In the genomic region with DNA sequence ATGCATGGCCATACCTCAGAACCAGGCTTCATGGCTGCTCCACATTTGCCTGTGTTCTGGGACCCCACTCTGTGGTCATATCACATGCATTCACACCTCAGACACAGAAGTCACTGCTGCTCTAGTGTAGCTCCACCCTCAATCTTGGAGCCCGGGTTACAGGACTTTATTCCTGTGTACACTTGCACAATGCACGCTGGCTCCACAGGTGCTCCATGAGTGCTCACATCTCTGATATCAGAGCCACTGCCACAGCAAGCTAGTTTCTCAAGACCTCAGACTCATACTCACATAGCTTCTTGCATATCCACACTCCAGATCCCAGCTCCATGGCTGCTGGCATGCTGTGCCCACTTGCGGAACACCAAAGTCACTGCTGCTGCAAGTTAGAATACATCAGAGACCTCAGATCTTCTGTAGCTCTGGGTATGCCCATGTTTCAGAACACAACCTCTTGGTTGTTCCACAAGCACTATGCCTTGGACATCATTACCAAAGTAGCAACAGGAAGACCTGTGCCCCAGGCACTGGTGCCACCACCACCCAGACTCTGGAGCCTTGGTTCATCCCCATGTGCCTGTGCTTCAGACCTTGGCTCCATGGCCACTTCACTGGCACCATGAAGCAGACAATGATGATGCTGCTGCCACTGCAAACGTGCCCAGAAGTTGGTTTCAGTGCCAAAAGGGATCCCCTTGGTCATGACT, we compare ENCODE assay signal across 26 cellular contexts.
DNase-seq lines count a peak whose midpoint lies in the region; ATAC-seq, FAIRE-seq and TF ChIP-seq lines count a peak whose summit lies in the region.
"Had no signal": no experiment of that assay in that cellular context is flagged by ENCODE, and none has a peak within 500 bp of the region (broad histone marks: within the 10 kb centered on the region; RNA-seq: fewer than 3 reads in every experiment).

No MANE protein-coding gene starts in this region.

- H3F3A ChIP-seq in GM23338 (replicated peaks; ENCODE audit: low read depth): no peaks in the 10 kb centered on the region

- no peak overlapping the region for H2BK12ac ChIP-seq in H1 (ENCODE audit: low read depth, low read length)

- TF ChIP-seq POLR2A in H1 (IDR thresholded peaks at IDR 0.05; ENCODE audit: control extremely low read depth in 1 of 2, low read depth in 2 of 2, low read length in 2 of 2) (no peak), HepG2 (IDR thresholded peaks at IDR 0.05; ENCODE audit: insufficient read depth in 1 of 2, low read depth in 2 of 2, low read length in 2 of 2) (no peak), GM12892 (IDR thresholded peaks at IDR 0.05; ENCODE audit: low read depth, low read length) (no peak)

- CTCF ChIA-PET in H1 (lab: Charles Lee; ENCODE audit: partially characterized antibody) (interaction anchor here (0.7 to 2.3 kb wide), 6 partner anchors 11 to 1211 kb away, joined by 3 to 5 read pairs (median 4); no protein-coding TSS in a partner anchor), HepG2 (lab: Yijun Ruan, JAX; ENCODE audit: low intra/inter-chr PET ratio, low total read pairs) (interaction anchor here (0.8 to 1.5 kb wide), 2 partner anchors 275 to 398 kb away, joined by 3 to 5 read pairs; no protein-coding TSS in a partner anchor), A673 (lab: Charles Lee) (no interaction called here)

- H3K4me1 Mint-ChIP-seq in GM23338: no peaks in the 10 kb centered on the region
- no peaks in the 10 kb centered on the region for H3K4me1 Mint-ChIP-seq in activated T-helper 1 cell treated with anti-CD3 and anti-CD28 coated beads, Interleukin-12 subunit alpha, Interleukin-12 subunit beta, Interleukin-2, Interleukin-4 antibody, amounts not matched to agents 30 ng/mL and 10 ng/mL and 1 ng/mL, durations not matched to agents 14 hours and 24 hours and 36 hours (ENCODE audit: low read depth)
- H3K4me1 Mint-ChIP-seq: CD14-positive monocyte; CD8-positive, alpha-beta memory T cell had no signal

- H4K20me1 ChIP-seq in GM23338 (replicated peaks; ENCODE audit: insufficient read depth) (no peaks in the 10 kb centered on the region), H1 (replicated peaks in 1 of 2; ENCODE audit: control insufficient read depth in 1 of 2, insufficient read depth in 2 of 2, low read length in 2 of 2) (no peaks in the 10 kb centered on the region), HepG2 (ENCODE audit: insufficient read depth, low read length) (no peaks in the 10 kb centered on the region)
- H4K20me1 ChIP-seq: BLaER1 treated with 17β-estradiol and CSF1 and Interleukin-3, amounts not matched to agents 10 nM and 100 nM had no signal

- H3K9ac ChIP-seq in H1 (replicated peaks in 1 of 4; ENCODE audit: extremely low read depth in 1 of 4, low read depth in 3 of 4, low read length in 3 of 4) (no peak overlapping the region), HepG2 (ENCODE audit: insufficient read depth, low read depth, low read length) (no peak overlapping the region), mesendoderm (ENCODE audit: low read length) (no peak overlapping the region)
- H3K9ac ChIP-seq: BLaER1 treated with 17β-estradiol and CSF1 and Interleukin-3, amounts not matched to agents 10 nM and 100 nM; GM23248 had no signal

- no peak overlapping the region for H2BK20ac ChIP-seq in H1 (ENCODE audit: low read length)

- H4K91ac ChIP-seq in H1 (replicated peaks; ENCODE audit: insufficient read length, low read length): no peak overlapping the region

- in situ Hi-C loops in HepG2 (cut with HindIII; ENCODE audit: extremely low pct_ligation_motif_present, low pct_unique_long_range_greater_than_20kb): loop anchor here (10.0 to 25.0 kb wide), 2 partner anchors 270 to 1048 kb away; a partner anchor contains a TSS

- H3K9me3 ChIP-seq in H1 (ENCODE audit: insufficient read depth in 2 of 2, low read depth in 1 of 2, low read length in 1 of 2) (peaks cover 0 to 4% of the 10 kb centered on the region in 2 experiments; a peak in 2 of 4 replicates), HepG2 (ENCODE audit: low read length) (peaks cover 10% of the 10 kb centered on the region; the same call in 1 of the 2 replicates), A673 (ENCODE audit: low read depth, low read length, poor library complexity, severe bottlenecking) (no peaks in the 10 kb centered on the region)
- H3K9me3 ChIP-seq: BE2C, HAP-1 had no signal

- no peaks in the 10 kb centered on the region for H3K9me2 ChIP-seq in GM23338 (ENCODE audit: insufficient read depth)

- no peak overlapping the region for H4K5ac ChIP-seq in H1 (ENCODE audit: insufficient read length, low read depth, low read length)
- H4K5ac ChIP-seq in mesendoderm (ENCODE audit: low read length): no peak overlapping the region

- H4K8ac ChIP-seq in H1 (ENCODE audit: extremely low read depth, insufficient read depth, low read length): no peak overlapping the region
- no peak overlapping the region for H4K8ac ChIP-seq in mesendoderm (ENCODE audit: low read depth, low read length)

- peaks cover 6% of the 10 kb centered on the region; the same call in 2 of the 3 replicates for H3K36me3 Mint-ChIP-seq in GM23338 (ENCODE audit: low read depth)
- no peaks in the 10 kb centered on the region for H3K36me3 Mint-ChIP-seq in activated T-helper 1 cell treated with anti-CD3 and anti-CD28 coated beads, Interleukin-12 subunit alpha, Interleukin-12 subunit beta, Interleukin-2, Interleukin-4 antibody, amounts not matched to agents 30 ng/mL and 10 ng/mL and 1 ng/mL, durations not matched to agents 14 hours and 24 hours and 36 hours (ENCODE audit: low read depth)
- H3K36me3 Mint-ChIP-seq: CD14-positive monocyte; CD8-positive, alpha-beta memory T cell had no signal

- DNase-seq in GM23338 (ENCODE audit: low spot score) (no peak), H1 (ENCODE audit: low read depth in 1 of 2, low spot score in 2 of 2) (no peak), HepG2 (ENCODE audit: low spot score) (no peak), mesendoderm (no peak), A673 (ENCODE audit: low spot score) (no peak), GM12892 (ENCODE audit: insufficient read length) (no peak)
- DNase-seq in activated T-helper 1 cell treated with anti-CD3 and anti-CD28 coated beads, Interleukin-12 subunit alpha, Interleukin-12 subunit beta, Interleukin-2, Interleukin-4 antibody, amounts not matched to agents 30 ng/mL and 10 ng/mL and 1 ng/mL, durations not matched to agents 14 hours and 24 hours and 36 hours (ENCODE audit: low spot score): no peak
- DNase-seq: AML-193; CD4-positive, alpha-beta T cell; CD8-positive, alpha-beta memory T cell; DMS 273 treated with DMSO at 0.1 percent for 48 hours; DMS79; EL; GDM1; GM23248; HFFc6 had no signal

- H3K23ac ChIP-seq in H1 (ENCODE audit: insufficient read length): no peak overlapping the region
- no peak overlapping the region for H3K23ac ChIP-seq in mesendoderm (ENCODE audit: low read length)

- peaks cover 2% of the 10 kb centered on the region for H3K27me3 Mint-ChIP-seq in GM23338 (ENCODE audit: insufficient read depth, low read depth, poor library complexity)
- no peaks in the 10 kb centered on the region for H3K27me3 Mint-ChIP-seq in activated T-helper 1 cell treated with anti-CD3 and anti-CD28 coated beads, Interleukin-12 subunit alpha, Interleukin-12 subunit beta, Interleukin-2, Interleukin-4 antibody, amounts not matched to agents 30 ng/mL and 10 ng/mL and 1 ng/mL, durations not matched to agents 14 hours and 24 hours and 36 hours (ENCODE audit: insufficient read depth)
- H3K27me3 Mint-ChIP-seq: CD4-positive, alpha-beta T cell; CD8-positive, alpha-beta memory T cell had no signal

- no peaks in the 10 kb centered on the region for H3K23me2 ChIP-seq in H1 (ENCODE audit: low read depth, low read length)

- H3K79me1 ChIP-seq in H1 (ENCODE audit: low read depth, low read length): no peaks in the 10 kb centered on the region
- H3K79me1 ChIP-seq in mesendoderm (ENCODE audit: low read length): no peaks in the 10 kb centered on the region

- H3K36me3 ChIP-seq in GM23338 (ENCODE audit: insufficient read depth) (no peaks in the 10 kb centered on the region), H1 (ENCODE audit: control insufficient read depth in 2 of 4, insufficient read depth in 4 of 4, low read length in 3 of 4) (no peaks in the 10 kb centered on the region), HepG2 (replicated peaks in 1 of 2; ENCODE audit: control insufficient read depth in 1 of 2, insufficient read depth in 2 of 2, low read length in 2 of 2) (no peaks in the 10 kb centered on the region), mesendoderm (ENCODE audit: control insufficient read depth, insufficient read depth, low read length) (no peaks in the 10 kb centered on the region), A673 (ENCODE audit: insufficient read depth, low read length, poor library complexity, severe bottlenecking) (no peaks in the 10 kb centered on the region)
- H3K36me3 ChIP-seq: BE2C; BLaER1 treated with 17β-estradiol and CSF1 and Interleukin-3, amounts not matched to agents 10 nM and 100 nM; HAP-1 had no signal

- H3K4me2 ChIP-seq in GM23338 (no peak overlapping the region), H1 (ENCODE audit: insufficient read depth in 1 of 2, low read depth in 2 of 2, low read length in 2 of 2) (no peak overlapping the region), HepG2 (ENCODE audit: low read depth, low read length) (no peak overlapping the region), mesendoderm (ENCODE audit: low read length) (no peak overlapping the region)
- H3K4me2 ChIP-seq: BLaER1 treated with 17β-estradiol and CSF1 and Interleukin-3, amounts not matched to agents 10 nM and 100 nM had no signal

- intact Hi-C loops in HepG2 (cut with micrococcal nuclease; ENCODE audit: unreplicated experiment): loop anchor here (1.0 to 5.0 kb wide), 3 partner anchors 273 to 1033 kb away; no protein-coding TSS in a partner anchor
- intact Hi-C loops in A673 (cut with micrococcal nuclease; ENCODE audit: unreplicated experiment): loop anchor here (10.0 kb wide), 2 partner anchors 400 to 1060 kb away; no protein-coding TSS in a partner anchor
- intact Hi-C loops in activated T-helper 1 cell treated with anti-CD3 and anti-CD28 coated beads, Interleukin-12 subunit alpha, Interleukin-12 subunit beta, Interleukin-2, Interleukin-4 antibody, amounts not matched to agents 30 ng/mL and 10 ng/mL and 1 ng/mL, durations not matched to agents 14 hours and 24 hours and 36 hours (cut with micrococcal nuclease): no loop called here

- no TSS peak for BruUV-seq in HepG2 (replicated peaks; lab: Mats Ljungman, UMichigan)
- no TSS peak for BruUV-seq in A673 (replicated peaks; lab: Mats Ljungman, UMichigan)

- H3K18ac ChIP-seq in H1 (ENCODE audit: extremely low read depth, low read length) (no peak overlapping the region), mesendoderm (ENCODE audit: low read length) (no peak overlapping the region)

- no peak for TF ChIP-seq EP300 in H1 (IDR thresholded peaks at IDR 0.05; ENCODE audit: borderline replicate concordance in 1 of 2, low read depth in 2 of 2, low read length in 2 of 2)
- no peak for TF ChIP-seq EP300 in HepG2 (IDR thresholded peaks at IDR 0.05; ENCODE audit: low read depth in 2 of 2, low read length in 2 of 2)
- TF ChIP-seq EP300 in HepG2 (CRISPR knock-in tag; IDR thresholded peaks at IDR 0.05; ENCODE audit: borderline replicate concordance): no peak

- H3K27ac ChIP-seq in GM23338 (ENCODE audit: low read depth) (no peak overlapping the region), H1 (ENCODE audit: low read depth, low read length) (no peak overlapping the region), HepG2 (ENCODE audit: extremely low read length, insufficient read depth, low read length) (no peak overlapping the region), mesendoderm (ENCODE audit: low read depth, low read length) (no peak overlapping the region), A673 (ENCODE audit: low read depth, low read length, poor library complexity, severe bottlenecking) (no peak overlapping the region)
- H3K27ac ChIP-seq: 22Rv1; BLaER1 treated with 17β-estradiol and CSF1 and Interleukin-3, amounts not matched to agents 10 nM and 100 nM; GM23248 had no signal

- no peak for ATAC-seq in GM23338
- peak; percentile 58; the same call in 2 of the 3 replicates for ATAC-seq in HepG2

- 85% methylated on average over 4 of the region's 4 CpGs; no CpG with 5 or more reads in 1 of the 2 experiments for WGBS in H1 (ENCODE audit: extremely low coverage in 1 of 2, insufficient coverage in 1 of 2, insufficient read length in 1 of 2, insufficient replicate concordance in 2 of 2, low coverage in 1 of 2, low lambda C conversion rate in 2 of 2, missing lambda C conversion rate in 1 of 2), 2 experiments
- WGBS in HepG2 (ENCODE audit: low lambda C conversion rate): 33% methylated on average over 3 of the region's 4 CpGs
- no CpG with 5 or more reads among the region's 4 CpGs for WGBS in mesendoderm (ENCODE audit: extremely low coverage, insufficient coverage, low lambda C conversion rate)

- no peak overlapping the region for H3K27ac Mint-ChIP-seq in GM23338
- no peak overlapping the region for H3K27ac Mint-ChIP-seq in activated T-helper 1 cell treated with anti-CD3 and anti-CD28 coated beads, Interleukin-12 subunit alpha, Interleukin-12 subunit beta, Interleukin-2, Interleukin-4 antibody, amounts not matched to agents 30 ng/mL and 10 ng/mL and 1 ng/mL, durations not matched to agents 14 hours and 24 hours and 36 hours
- H3K27ac Mint-ChIP-seq: CD14-positive monocyte; CD4-positive, alpha-beta T cell; CD8-positive, alpha-beta memory T cell; HFFc6 had no signal

- H3K79me2 ChIP-seq in GM23338 (replicated peaks; ENCODE audit: insufficient read depth) (no peaks in the 10 kb centered on the region), H1 (ENCODE audit: control insufficient read depth in 1 of 2, insufficient read depth in 2 of 2, low read length in 2 of 2) (no peaks in the 10 kb centered on the region), HepG2 (ENCODE audit: insufficient read depth, low read length) (no peaks in the 10 kb centered on the region), mesendoderm (ENCODE audit: control insufficient read depth, insufficient read depth, low read length) (no peaks in the 10 kb centered on the region)

- H2BK120ac ChIP-seq in H1 (replicated peaks; ENCODE audit: low read depth, low read length) (no peak overlapping the region), mesendoderm (ENCODE audit: low read depth, low read length) (no peak overlapping the region)

- H2BK15ac ChIP-seq in H1 (ENCODE audit: low read length) (no peak overlapping the region), mesendoderm (replicated peaks; ENCODE audit: low read depth) (no peak overlapping the region)

- H3K14ac ChIP-seq in H1 (ENCODE audit: insufficient read length): no peak overlapping the region

- no peak overlapping the region for H2AK5ac ChIP-seq in H1 (ENCODE audit: low read depth, low read length)
- H2AK5ac ChIP-seq in mesendoderm (ENCODE audit: low read length): no peak overlapping the region

- H2AFZ ChIP-seq in GM23338: 0 out of 2 replicates have a peak overlapping the region, but pooled peaks have one; percentile 53
- H2AFZ ChIP-seq in H1 (ENCODE audit: low read length): 0 out of 2 replicates have a peak overlapping the region, but pooled peaks have one; percentile 33
- H2AFZ ChIP-seq in HepG2 (ENCODE audit: low read length): no peak overlapping the region
- H2AFZ ChIP-seq: GM23248 had no signal

- POLR2A ChIA-PET in H1 (lab: Charles Lee; ENCODE audit: partially characterized antibody): no interaction called here
- POLR2A ChIA-PET in HepG2 (lab: Yijun Ruan, JAX): no interaction called here
- POLR2A ChIA-PET in A673 (lab: Charles Lee; ENCODE audit: low non-redundant PET): interaction anchor here (0.6 kb wide), 1 partner anchor 46 kb away, joined by 4 read pairs; no protein-coding TSS in a partner anchor

- H3K4me3 ChIP-seq in GM23338 (no peak overlapping the region), H1 (ENCODE audit: extremely low read depth in 1 of 4, insufficient read depth in 2 of 4, low read depth in 3 of 4, low read length in 4 of 4) (no peak overlapping the region), HepG2 (replicated peaks in 1 of 3; ENCODE audit: insufficient read depth in 1 of 3, low read depth in 2 of 3, low read length in 3 of 3) (no peak overlapping the region), mesendoderm (ENCODE audit: low read length) (no peak overlapping the region), A673 (ENCODE audit: low read depth, low read length, poor library complexity, severe bottlenecking) (no peak overlapping the region)
- H3K4me3 ChIP-seq: BLaER1 treated with 17β-estradiol and CSF1 and Interleukin-3, amounts not matched to agents 10 nM and 100 nM; GM12878; GM23248; HAP-1 had no signal

- no peak overlapping the region for H3K4me3 Mint-ChIP-seq in GM23338
- H3K4me3 Mint-ChIP-seq in activated T-helper 1 cell treated with anti-CD3 and anti-CD28 coated beads, Interleukin-12 subunit alpha, Interleukin-12 subunit beta, Interleukin-2, Interleukin-4 antibody, amounts not matched to agents 30 ng/mL and 10 ng/mL and 1 ng/mL, durations not matched to agents 14 hours and 24 hours and 36 hours: no peak overlapping the region
- H3K4me3 Mint-ChIP-seq: CD14-positive monocyte; CD4-positive, alpha-beta T cell; CD8-positive, alpha-beta memory T cell; HFFc6 had no signal

- H3K27me3 ChIP-seq in GM23338 (ENCODE audit: insufficient read depth) (no peaks in the 10 kb centered on the region), H1 (replicated peaks in 1 of 4; ENCODE audit: control insufficient read depth in 3 of 4, extremely low read depth in 1 of 4, insufficient read depth in 3 of 4, low read length in 3 of 4) (no peaks in the 10 kb centered on the region), HepG2 (ENCODE audit: control insufficient read depth in 1 of 2, insufficient read depth in 2 of 2, low read length in 2 of 2) (no peaks in the 10 kb centered on the region), mesendoderm (ENCODE audit: insufficient read depth, low read length, poor library complexity) (no peaks in the 10 kb centered on the region), A673 (replicated peaks; ENCODE audit: insufficient read depth, low read depth, low read length, poor library complexity) (no peaks in the 10 kb centered on the region)
- H3K27me3 ChIP-seq: BE2C; BLaER1 treated with 17β-estradiol and CSF1 and Interleukin-3, amounts not matched to agents 10 nM and 100 nM had no signal

- TF ChIP-seq CTCF in GM23338 (conservative IDR thresholded peaks at IDR 0.05; ENCODE audit: low read depth in 2 of 2) (no peak), H1 (IDR thresholded peaks at IDR 0.05; ENCODE audit: control extremely low read depth in 1 of 3, insufficient read depth in 1 of 3, low read depth in 1 of 3, low read length in 3 of 3) (no peak), HepG2 (CRISPR knock-in tag; IDR thresholded peaks at IDR 0.05) (no peak), A673 (conservative IDR thresholded peaks at IDR 0.05; ENCODE audit: low read depth, low read length) (no peak)

- H2BK5ac ChIP-seq in H1 (ENCODE audit: low read depth, low read length) (no peak overlapping the region), mesendoderm (ENCODE audit: low read length) (no peak overlapping the region)

- H3K4me1 ChIP-seq in GM23338 (ENCODE audit: insufficient read depth) (no peaks in the 10 kb centered on the region), H1 (replicated peaks in 1 of 4; ENCODE audit: control insufficient read depth in 3 of 4, insufficient read depth in 4 of 4, low read length in 3 of 4) (no peaks in the 10 kb centered on the region), HepG2 (ENCODE audit: insufficient read depth, low read length) (no peaks in the 10 kb centered on the region), mesendoderm (ENCODE audit: control insufficient read depth, low read depth, low read length) (no peaks in the 10 kb centered on the region), A673 (ENCODE audit: insufficient read depth, low read length, poor library complexity, severe bottlenecking) (no peaks in the 10 kb centered on the region)
- H3K4me1 ChIP-seq: BE2C; BLaER1 treated with 17β-estradiol and CSF1 and Interleukin-3, amounts not matched to agents 10 nM and 100 nM; HAP-1 had no signal

- peak overlapping the region; percentile 85 for H3K4ac ChIP-seq in H1 (replicated peaks; ENCODE audit: insufficient read length, low read depth, low read length)
- no peak overlapping the region for H3K4ac ChIP-seq in mesendoderm (ENCODE audit: low read depth, low read length)

- FAIRE-seq in H1 (lab: Jason Lieb, UNC) (no peak), HepG2 (lab: Jason Lieb, UNC) (no peak), GM12892 (lab: Jason Lieb, UNC) (no peak)
- FAIRE-seq: A204.1, D721Med, GM12878, GM18507, H54 had no signal

- no peak overlapping the region for H3K56ac ChIP-seq in H1 (replicated peaks; ENCODE audit: insufficient read length, low read depth, low read length)
- peak overlapping the region; percentile 49 for H3K56ac ChIP-seq in mesendoderm (ENCODE audit: low read length)

- TF ChIP-seq RAD21 in H1 (IDR thresholded peaks at IDR 0.05 in 1 of 2, conservative IDR thresholded peaks at IDR 0.05 in 1 of 2; ENCODE audit: low read depth in 2 of 2, low read length in 2 of 2): no peak
- no peak for TF ChIP-seq RAD21 in HepG2 (CRISPR knock-in tag; IDR thresholded peaks at IDR 0.05)

- peaks cover 10% of the 10 kb centered on the region for H3K9me3 Mint-ChIP-seq in GM23338
- peaks cover 30% of the 10 kb centered on the region for H3K9me3 Mint-ChIP-seq in activated T-helper 1 cell treated with anti-CD3 and anti-CD28 coated beads, Interleukin-12 subunit alpha, Interleukin-12 subunit beta, Interleukin-2, Interleukin-4 antibody, amounts not matched to agents 30 ng/mL and 10 ng/mL and 1 ng/mL, durations not matched to agents 14 hours and 24 hours and 36 hours
